24 cellular contexts compared by ENCODE assay signal in genomic region chr16:79748629-79749028, GRCh38.
"Had no signal": no experiment of that assay in that cellular context is flagged by ENCODE, and none has a peak within 500 bp of the region (broad histone marks: within the 10 kb centered on the region; RNA-seq: fewer than 3 reads in every experiment).

No MANE protein-coding gene starts in this region.

- H3K27me3 ChIP-seq: colonic mucosa, esophagus squamous epithelium, gastrocnemius medialis, heart right ventricle, left lung had no signal

- H3K36me3 ChIP-seq: colonic mucosa, esophagus squamous epithelium, gastrocnemius medialis, heart right ventricle, left lung, lower lobe of right lung had no signal

- H3K27me3 Mint-ChIP-seq: dendritic cell treated with granulocyte-macrophage colony-stimulating factor and Interleukin-4, amounts not matched to agents 40 ng/mL and 50 ng/mL, for 4 days had no signal

- H3K36me3 Mint-ChIP-seq: mesothelial cell of epicardium, naive B cell had no signal

- ATAC-seq: effector memory CD8-positive, alpha-beta T cell; esophagus mucosa; gastrocnemius medialis; heart right ventricle; left cardiac atrium; left lung; left ventricle myocardium superior; lower lobe of right lung; mucosa of descending colon had no signal

- DNase-seq: colonic mucosa; cortex of kidney; effector CD8-positive, alpha-beta T cell; effector memory CD8-positive, alpha-beta T cell; endodermal cell; erythroblast; esophagus squamous epithelium; foreskin fibroblast; foreskin melanocyte; gastrocnemius medialis; glutamatergic neuron; head of caudate nucleus; heart right ventricle; hippocampal formation; left cardiac atrium; left lung; left ventricle myocardium superior; lower lobe of right lung; mesenchymal stem cell; mucosa of descending colon; naive B cell had no signal

- H3K9me3 ChIP-seq: colonic mucosa, esophagus squamous epithelium, gastrocnemius medialis, lower lobe of right lung, mucosa of descending colon had no signal

- H3K4me1 ChIP-seq: colonic mucosa, gastrocnemius medialis, left lung, lower lobe of right lung had no signal

- H3K4me1 Mint-ChIP-seq: naive B cell had no signal

- H3K27ac Mint-ChIP-seq: dendritic cell treated with granulocyte-macrophage colony-stimulating factor and Interleukin-4, amounts not matched to agents 40 ng/mL and 50 ng/mL, for 4 days; effector memory CD8-positive, alpha-beta T cell; endodermal cell; mesothelial cell of epicardium; naive B cell had no signal

- H3K4me3 ChIP-seq: colonic mucosa, esophagus squamous epithelium, gastrocnemius medialis, heart right ventricle, left lung, lower lobe of right lung, mucosa of descending colon had no signal

- H3K4me3 Mint-ChIP-seq: dendritic cell treated with granulocyte-macrophage colony-stimulating factor and Interleukin-4, amounts not matched to agents 40 ng/mL and 50 ng/mL, for 4 days; effector memory CD8-positive, alpha-beta T cell; endodermal cell; mesothelial cell of epicardium; naive B cell had no signal
